In the genomic region with DNA sequence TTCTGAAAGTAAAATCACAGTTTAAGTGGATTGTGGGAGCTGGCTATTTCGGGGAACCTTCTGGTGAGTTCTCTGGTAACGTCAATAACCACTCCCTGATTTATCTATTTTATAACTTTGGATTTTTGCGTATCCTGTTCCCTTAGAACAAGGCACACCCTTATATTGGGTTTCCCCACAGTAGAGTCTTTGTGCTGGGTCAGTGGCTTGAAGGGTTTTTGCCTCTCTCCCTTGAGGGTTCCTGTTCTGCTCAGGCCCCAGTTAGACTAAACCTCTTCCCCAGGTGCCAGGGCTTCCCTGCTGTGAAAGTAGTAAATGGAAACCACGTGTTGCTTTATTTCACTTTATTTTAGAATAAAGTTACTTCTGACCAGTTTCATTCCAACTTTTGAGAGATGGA, we compare ENCODE assay signal across 25 cellular contexts. TPM values are rescaled to one million over a fixed set of nuclear protein-coding genes. Genes with fewer than 3 reads are reported as not detected.
DNase-seq lines count a peak whose midpoint lies in the region; ATAC-seq, FAIRE-seq and TF ChIP-seq lines count a peak whose summit lies in the region.
"Had no signal": no experiment of that assay in that cellular context is flagged by ENCODE, and none has a peak within 500 bp of the region (broad histone marks: within the 10 kb centered on the region; RNA-seq: fewer than 3 reads in every experiment).

No MANE protein-coding gene starts in this region.

- peak overlapping the region; percentile 62; the same call in 1 of the 2 replicates for H2BK12ac ChIP-seq in H1 (ENCODE audit: low read depth, low read length)

- peak overlapping the region; percentile 38; the same call in 1 of the 2 replicates for H2BK20ac ChIP-seq in H1 (ENCODE audit: low read length)

- TF ChIP-seq RAD21 in H1 (IDR thresholded peaks at IDR 0.05 in 1 of 2, conservative IDR thresholded peaks at IDR 0.05 in 1 of 2; ENCODE audit: low read depth in 2 of 2, low read length in 2 of 2) = no peak

- H3K27ac ChIP-seq in HEK293 (ENCODE audit: extremely low read depth, low read depth, low read length) (no peak overlapping the region), Panc1 (ENCODE audit: low read length) (peak overlapping the region; percentile 98), H1 (ENCODE audit: low read depth, low read length) (no peak overlapping the region), right cardiac atrium (ENCODE audit: low read length) (no peak overlapping the region)
- H3K27ac ChIP-seq: BLaER1 treated with 17β-estradiol and CSF1 and Interleukin-3, amounts not matched to agents 10 nM and 100 nM; C4-2B had no signal

- H2BK120ac ChIP-seq in H1 (replicated peaks; ENCODE audit: low read depth, low read length) = no peak overlapping the region

- TF ChIP-seq CTCF in HEK293 (tag by site-specific recombination; IDR thresholded peaks at IDR 0.05) (no peak), Panc1 (IDR thresholded peaks at IDR 0.05) (no peak), H1 (IDR thresholded peaks at IDR 0.05; ENCODE audit: control extremely low read depth in 1 of 3, insufficient read depth in 1 of 3, low read depth in 1 of 3, low read length in 3 of 3) (no peak)

- H4K5ac ChIP-seq in H1 (ENCODE audit: insufficient read length, low read depth, low read length) = no peak overlapping the region

- FAIRE-seq in H1 (lab: Jason Lieb, UNC) = no peak
- FAIRE-seq: A204.1, D721Med, G401.6, GM12891, GM19239 had no signal

- H3K18ac ChIP-seq in H1 (ENCODE audit: extremely low read depth, low read length) = no peak overlapping the region

- DNase-seq in Panc1 (ENCODE audit: low read depth, low spot score) (no peak), H1 (ENCODE audit: low read depth in 1 of 2, low spot score in 2 of 2) (peak in 1 of 2 experiments; percentile 33), sciatic nerve (ENCODE audit: low spot score) (no peak), OCI-M1 (lab: John Stamatoyannopoulos, UW) (no peak), foreskin melanocyte (no peak), right cardiac atrium (no peak)
- DNase-seq: 8988T; ACHN; AML-193; Caco-2; Calu3; CD4-positive, alpha-beta T cell; CD8-positive, alpha-beta T cell; DMS79 treated with DMSO at 0.1 percent for 48 hours; GF-D8 had no signal

- H3K23ac ChIP-seq in H1 (ENCODE audit: insufficient read length) = no peak overlapping the region

- in situ Hi-C loops in Panc1 (cut with HindIII; ENCODE audit: low pct_unique_long_range_greater_than_20kb, low sequenced_read_pairs) = no loop called here

- POLR2A ChIA-PET in HEK293 (lab: Yijun Ruan, JAX) (interaction anchor here (8.1 kb wide), 1 partner anchor 18 kb away, joined by 120 read pairs; a partner anchor contains a TSS), Panc1 (lab: Charles Lee) (no interaction called here), H1 (lab: Charles Lee; ENCODE audit: partially characterized antibody) (interaction anchor here (0.5 to 13.5 kb wide), 2 partner anchors 19 to 80 kb away, joined by 3 to 311 read pairs; a partner anchor contains a TSS)

- H2AFZ ChIP-seq in H1 (ENCODE audit: low read length) = 0 out of 2 replicates have a peak overlapping the region, but pooled peaks have one; percentile 74

- H3K4ac ChIP-seq in H1 (replicated peaks; ENCODE audit: insufficient read length, low read depth, low read length) = no peak overlapping the region

- no peak for TF ChIP-seq EP300 in H1 (IDR thresholded peaks at IDR 0.05; ENCODE audit: borderline replicate concordance in 1 of 2, low read depth in 2 of 2, low read length in 2 of 2)

- TF ChIP-seq POLR2A in H1 (IDR thresholded peaks at IDR 0.05; ENCODE audit: control extremely low read depth in 1 of 2, low read depth in 2 of 2, low read length in 2 of 2) = no peak

- H3K79me2 ChIP-seq in H1 (ENCODE audit: control insufficient read depth in 1 of 2, insufficient read depth in 2 of 2, low read length in 2 of 2) = no peaks in the 10 kb centered on the region

- no peak overlapping the region for H3K14ac ChIP-seq in H1 (ENCODE audit: insufficient read length)

- H2BK5ac ChIP-seq in H1 (ENCODE audit: low read depth, low read length) = no peak overlapping the region; the same call in 1 of the 2 replicates

- CTCF ChIA-PET in HEK293 (lab: Yijun Ruan, JAX) (interaction anchor here (0.5 to 1.1 kb wide), 2 partner anchors 11 to 129 kb away, joined by 3 read pairs; no protein-coding TSS in a partner anchor), Panc1 (lab: Charles Lee) (no interaction called here), H1 (lab: Charles Lee; ENCODE audit: partially characterized antibody) (interaction anchor here (0.6 to 1.3 kb wide), 4 partner anchors 11 to 242 kb away, joined by 3 to 5 read pairs (median 4); no protein-coding TSS in a partner anchor)

- H2AK5ac ChIP-seq in H1 (ENCODE audit: low read depth, low read length) = 0 out of 2 replicates have a peak overlapping the region, but pooled peaks have one; percentile 79

- H3K9me3 ChIP-seq in HEK293 (ENCODE audit: control insufficient read depth, insufficient read depth, low read depth, low read length) (no peaks in the 10 kb centered on the region), Panc1 (ENCODE audit: control insufficient read depth, insufficient read depth, low read depth, low read length) (peaks cover 8% of the 10 kb centered on the region; the same call in 1 of the 2 replicates), H1 (ENCODE audit: insufficient read depth in 2 of 2, low read depth in 1 of 2, low read length in 1 of 2) (0 out of 4 replicates have a peak, but pooled peaks cover 0 to 2% of the 10 kb centered on the region in 2 experiments), right cardiac atrium (ENCODE audit: control insufficient read depth, low read length) (no peaks in the 10 kb centered on the region)
- H3K9me3 ChIP-seq: Caco-2 had no signal

- no TSS peak for BruUV-seq in Panc1 (replicated peaks; lab: Mats Ljungman, UMichigan)

- no peaks in the 10 kb centered on the region for H3K79me1 ChIP-seq in H1 (ENCODE audit: low read depth, low read length)

- H4K20me1 ChIP-seq in H1 (replicated peaks in 1 of 2; ENCODE audit: control insufficient read depth in 1 of 2, insufficient read depth in 2 of 2, low read length in 2 of 2) = no peaks in the 10 kb centered on the region
- H4K20me1 ChIP-seq: BLaER1 treated with 17β-estradiol and CSF1 and Interleukin-3, amounts not matched to agents 10 nM and 100 nM had no signal

- H3K36me3 ChIP-seq in HEK293 (ENCODE audit: control insufficient read depth in 2 of 2, insufficient read depth in 1 of 2, low read length in 2 of 2) = no peaks in the 10 kb centered on the region
- H3K36me3 ChIP-seq in Panc1 (ENCODE audit: control insufficient read depth, insufficient read depth, low read length) = no peaks in the 10 kb centered on the region
- no peaks in the 10 kb centered on the region for H3K36me3 ChIP-seq in H1 (ENCODE audit: control insufficient read depth in 2 of 4, insufficient read depth in 4 of 4, low read length in 3 of 4)
- H3K36me3 ChIP-seq: BLaER1 treated with 17β-estradiol and CSF1 and Interleukin-3, amounts not matched to agents 10 nM and 100 nM had no signal

- H4K91ac ChIP-seq in H1 (replicated peaks; ENCODE audit: insufficient read length, low read length) = no peak overlapping the region

- ATAC-seq in Panc1 = no peak
- ATAC-seq in sciatic nerve = peak; percentile 76
- ATAC-seq in right cardiac atrium = no peak
- no peak for ATAC-seq in HG02678 (IDR thresholded peaks at IDR 0.05; ENCODE audit: unreplicated experiment)
- ATAC-seq: CD8-positive, alpha-beta T cell had no signal

- no peak overlapping the region for H3K4me3 ChIP-seq in HEK293 (ENCODE audit: low read depth, low read length)
- no peak overlapping the region for H3K4me3 ChIP-seq in Panc1 (ENCODE audit: low read depth in 2 of 2, low read length in 2 of 2)
- H3K4me3 ChIP-seq in H1 (ENCODE audit: extremely low read depth in 1 of 4, insufficient read depth in 2 of 4, low read depth in 3 of 4, low read length in 4 of 4) = no peak overlapping the region
- no peak overlapping the region for H3K4me3 ChIP-seq in right cardiac atrium (ENCODE audit: low read length)
- H3K4me3 ChIP-seq: BLaER1 treated with 17β-estradiol and CSF1 and Interleukin-3, amounts not matched to agents 10 nM and 100 nM had no signal

- WGBS in H1 (ENCODE audit: extremely low coverage in 1 of 2, insufficient coverage in 1 of 2, insufficient read length in 1 of 2, insufficient replicate concordance in 2 of 2, low coverage in 1 of 2, low lambda C conversion rate in 2 of 2, missing lambda C conversion rate in 1 of 2), 2 experiments = 74% methylated on average over 4 of the region's 4 CpGs; no CpG with 5 or more reads in 1 of the 2 experiments
- 77% methylated on average over 4 of the region's 4 CpGs for WGBS in right cardiac atrium

- no peak overlapping the region for H3K4me2 ChIP-seq in H1 (ENCODE audit: insufficient read depth in 1 of 2, low read depth in 2 of 2, low read length in 2 of 2)

- H2BK15ac ChIP-seq in H1 (ENCODE audit: low read length) = no peak overlapping the region; the same call in 1 of the 2 replicates

- no peak overlapping the region for H3K56ac ChIP-seq in H1 (replicated peaks; ENCODE audit: insufficient read length, low read depth, low read length)

- H3K9ac ChIP-seq in H1 (replicated peaks in 1 of 4; ENCODE audit: extremely low read depth in 1 of 4, low read depth in 3 of 4, low read length in 3 of 4) = no peak overlapping the region
- H3K9ac ChIP-seq: BLaER1 treated with 17β-estradiol and CSF1 and Interleukin-3, amounts not matched to agents 10 nM and 100 nM had no signal

- H3K4me1 ChIP-seq in HEK293 (ENCODE audit: control insufficient read depth, insufficient read depth, low read length) (no peaks in the 10 kb centered on the region), Panc1 (ENCODE audit: control insufficient read depth, insufficient read depth, low read length) (peaks cover 37% of the 10 kb centered on the region), H1 (replicated peaks in 1 of 4; ENCODE audit: control insufficient read depth in 3 of 4, insufficient read depth in 4 of 4, low read length in 3 of 4) (peaks cover 4 to 17% (median 12%) of the 10 kb centered on the region in 4 experiments), right cardiac atrium (ENCODE audit: control insufficient read depth, insufficient read depth, low read length) (no peaks in the 10 kb centered on the region)

- H3K27me3 ChIP-seq in Panc1 (ENCODE audit: control insufficient read depth, insufficient read depth, low read length) (no peaks in the 10 kb centered on the region), H1 (replicated peaks in 1 of 4; ENCODE audit: control insufficient read depth in 3 of 4, extremely low read depth in 1 of 4, insufficient read depth in 3 of 4, low read length in 3 of 4) (peaks cover 0 to 4% (median 1%) of the 10 kb centered on the region in 4 experiments; a peak in 2 of 7 replicates), right cardiac atrium (ENCODE audit: control insufficient read depth, insufficient read depth) (no peaks in the 10 kb centered on the region)
- H3K27me3 ChIP-seq: BLaER1 treated with 17β-estradiol and CSF1 and Interleukin-3, amounts not matched to agents 10 nM and 100 nM had no signal

- intact Hi-C loops in Panc1 (cut with micrococcal nuclease; ENCODE audit: unreplicated experiment) = no loop called here
- intact Hi-C loops in sciatic nerve (cut with DNase I) = no loop called here
- intact Hi-C loops in right cardiac atrium (cut with DNase I) = no loop called here

- H4K8ac ChIP-seq in H1 (ENCODE audit: extremely low read depth, insufficient read depth, low read length) = no peak overlapping the region

- H3K23me2 ChIP-seq in H1 (ENCODE audit: low read depth, low read length) = no peaks in the 10 kb centered on the region; the same call in 1 of the 2 replicates

RNA-seq across cellular contexts. Expression of a gene that starts 21.4 kb away (rescaled TPM):
- total RNA-seq in Panc1 (2021; ENCODE audit: unreplicated experiment) (355 TPM), sciatic nerve (137 TPM), right cardiac atrium (100 to 1,000 TPM in 1 of 4 donors, 10 to 100 TPM in 3; 23.8 to 112 (median 36.2) TPM)
- 366 TPM for polyA plus RNA-seq in Panc1 (2012; ENCODE audit: insufficient read length)
- total RNA-seq in H1 (2021; fragmentation: NEBNext Ultra II Directional; extraction: Animal tissue kit (Norgen Biotek cat#: 25700)) = 108 and 113 TPM in 2 replicates
- polyA plus RNA-seq in H1 (2011; rRNA removed) (19.1 and 29.7 TPM in 2 replicates), right cardiac atrium (275 TPM)
- 36.4 TPM for polyA plus RNA-seq in H1 (2011; cell fraction: cytosol; rRNA removed)
- 106 TPM for polyA plus RNA-seq in H1 (2011; cell fraction: nucleus; rRNA removed)
- polyA plus RNA-seq in H1 (2012, experiment 1 of 2) = 58.2 to 88.4 TPM (median 74.4 TPM) in 4 replicates
- polyA plus RNA-seq in H1 (2012, experiment 2 of 2) = 84.1 TPM
- polyA plus RNA-seq in H1 (2013, experiment 1 of 2) = 122 TPM
- 139 TPM for polyA plus RNA-seq in H1 (2013, experiment 2 of 2)
- 18.3 and 33.7 TPM in 2 replicates for polyA minus RNA-seq in H1 (2011; rRNA and poly(A)+ RNA removed)
- polyA minus RNA-seq in H1 (2011; cell fraction: cytosol; rRNA and poly(A)+ RNA removed) = 37.7 TPM
- polyA minus RNA-seq in H1 (2011; cell fraction: nucleus; rRNA and poly(A)+ RNA removed) = 109 TPM
- total RNA-seq: B cell; CD4-positive, alpha-beta T cell; CD8-positive, alpha-beta T cell had no signal
